In genomic region chr2:10043256-10043905, GRCh38 we compare ENCODE assay signal across 8 cellular contexts. TPM values are rescaled to one million over a fixed set of nuclear protein-coding genes. Genes with fewer than 3 reads are reported as not detected.
DNase-seq lines count a peak whose midpoint lies in the region; ATAC-seq and TF ChIP-seq lines count a peak whose summit lies in the region.

KLF11 (plus strand) TSS chr2:10043550; CDS start chr2:10043717, 167 bp downstream.

- intact Hi-C loops in psoas muscle (cut with DNase I) = loop anchor here in 1 of 2 donors (10.0 kb wide), 1 partner anchor 229 kb away; no protein-coding TSS in a partner anchor

- 0 to 1% (median 0%) methylated on average over 24 to 102 of the region's 104 CpGs for WGBS in psoas muscle, 3 donors
- 0% methylated on average over 12 of the region's 104 CpGs; no CpG with 5 or more reads in 1 of the 2 donors for WGBS in upper lobe of left lung, 2 donors

- TF ChIP-seq EP300 in upper lobe of left lung (IDR thresholded peaks at IDR 0.05) = peak in 1 of 4 donors; percentile 92

- H3K36me3 ChIP-seq in right atrium auricular region = peaks cover 24% of the 10 kb centered on the region
- H3K36me3 ChIP-seq in psoas muscle (ENCODE audit: insufficient read depth in 1 of 2, low read depth in 1 of 2) = peaks cover 5 to 24% of the 10 kb centered on the region in 2 donors
- peaks cover 4 to 25% (median 14%) of the 10 kb centered on the region in 4 donors for H3K36me3 ChIP-seq in upper lobe of left lung

- H3K27me3 ChIP-seq in right atrium auricular region = no peaks in the 10 kb centered on the region
- no peaks in the 10 kb centered on the region for H3K27me3 ChIP-seq in psoas muscle (ENCODE audit: insufficient read depth in 3 of 3, low read length in 2 of 3)
- no peaks in the 10 kb centered on the region for H3K27me3 ChIP-seq in upper lobe of left lung

- peak; percentile 82 for DNase-seq in GM04504 (ENCODE audit: low read depth)
- DNase-seq in NCI-H128 (lab: John Stamatoyannopoulos, UW; ENCODE audit: unreplicated experiment) = peak; percentile 89
- peak; percentile 68 to 94 (median 78) for DNase-seq in T-helper 2 cell
- peak; percentile 95 for DNase-seq in right atrium auricular region (ENCODE audit: low spot score)
- peak; percentile 97 for DNase-seq in psoas muscle
- peak; percentile 93 to 99 for DNase-seq in upper lobe of left lung

- H3K9me3 ChIP-seq in right atrium auricular region = no peaks in the 10 kb centered on the region
- H3K9me3 ChIP-seq in psoas muscle = no peaks in the 10 kb centered on the region
- no peaks in the 10 kb centered on the region for H3K9me3 ChIP-seq in upper lobe of left lung

- H3K4me1 ChIP-seq in right atrium auricular region = peaks cover 0 to 70% of the 10 kb centered on the region in 2 donors
- H3K4me1 ChIP-seq in psoas muscle = peaks cover 43% of the 10 kb centered on the region
- peaks cover 45 to 84% (median 58%) of the 10 kb centered on the region in 4 donors for H3K4me1 ChIP-seq in upper lobe of left lung

- peak within 1 kb of the TSS; percentile 64 to 78 for H3K4me3 ChIP-seq in right atrium auricular region
- H3K4me3 ChIP-seq in psoas muscle = peak within 1 kb of the TSS; percentile 63
- H3K4me3 ChIP-seq in upper lobe of left lung = peak within 1 kb of the TSS; percentile 58 to 72 (median 66)

- no peak for TF ChIP-seq CTCF in right atrium auricular region (IDR thresholded peaks at IDR 0.05)
- no peak for TF ChIP-seq CTCF in psoas muscle (IDR thresholded peaks at IDR 0.05)
- TF ChIP-seq CTCF in upper lobe of left lung (IDR thresholded peaks at IDR 0.05) = peak in 3 of 6 experiments; percentile 15 to 62 (median 38)

- H3K27ac ChIP-seq in angular gyrus (ENCODE audit: low read depth, low read length) (peak within 1 kb of the TSS; percentile 78), right atrium auricular region (peak within 1 kb of the TSS; percentile 95 to 99), psoas muscle (peak within 1 kb of the TSS; percentile 94), upper lobe of left lung (peak within 1 kb of the TSS; percentile 94 to 97 (median 95))

- peak in 3 of 4 donors; percentile 33 to 88 (median 74) for TF ChIP-seq POLR2A in upper lobe of left lung (IDR thresholded peaks at IDR 0.05)

- ATAC-seq in HG02588 (IDR thresholded peaks at IDR 0.05; ENCODE audit: unreplicated experiment) (peak; percentile 72), psoas muscle (peak; percentile 81 to 82 (median 82)), upper lobe of left lung (ENCODE audit: low FRiP score in 2 of 2) (peak; percentile 86 to 88)

RNA-seq across cellular contexts. Expression of gene KLF11, which starts in this region (rescaled TPM):
- total RNA-seq in right atrium auricular region (10 to 100 TPM; 18.8 to 30.6 TPM), psoas muscle (10 to 100 TPM; 10.6 to 27.0 (median 17.3) TPM), upper lobe of left lung (10 to 100 TPM; 14.3 to 38.7 (median 23.4) TPM)
- polyA plus RNA-seq in psoas muscle = 10 to 100 TPM in 1 of 3 donors, 1 to 10 TPM in 2; 7.0 to 11.8 (median 9.6) TPM

Comparison
In these comparisons a context has a peak if more than half of its experiments do, and no peak if none do; other contexts are left out.
1. Peak in every context shown above with its lines: DNase-seq, ATAC-seq, H3K4me3 ChIP-seq and H3K27ac ChIP-seq.